8 cellular contexts compared by ENCODE assay signal in the genomic region with DNA sequence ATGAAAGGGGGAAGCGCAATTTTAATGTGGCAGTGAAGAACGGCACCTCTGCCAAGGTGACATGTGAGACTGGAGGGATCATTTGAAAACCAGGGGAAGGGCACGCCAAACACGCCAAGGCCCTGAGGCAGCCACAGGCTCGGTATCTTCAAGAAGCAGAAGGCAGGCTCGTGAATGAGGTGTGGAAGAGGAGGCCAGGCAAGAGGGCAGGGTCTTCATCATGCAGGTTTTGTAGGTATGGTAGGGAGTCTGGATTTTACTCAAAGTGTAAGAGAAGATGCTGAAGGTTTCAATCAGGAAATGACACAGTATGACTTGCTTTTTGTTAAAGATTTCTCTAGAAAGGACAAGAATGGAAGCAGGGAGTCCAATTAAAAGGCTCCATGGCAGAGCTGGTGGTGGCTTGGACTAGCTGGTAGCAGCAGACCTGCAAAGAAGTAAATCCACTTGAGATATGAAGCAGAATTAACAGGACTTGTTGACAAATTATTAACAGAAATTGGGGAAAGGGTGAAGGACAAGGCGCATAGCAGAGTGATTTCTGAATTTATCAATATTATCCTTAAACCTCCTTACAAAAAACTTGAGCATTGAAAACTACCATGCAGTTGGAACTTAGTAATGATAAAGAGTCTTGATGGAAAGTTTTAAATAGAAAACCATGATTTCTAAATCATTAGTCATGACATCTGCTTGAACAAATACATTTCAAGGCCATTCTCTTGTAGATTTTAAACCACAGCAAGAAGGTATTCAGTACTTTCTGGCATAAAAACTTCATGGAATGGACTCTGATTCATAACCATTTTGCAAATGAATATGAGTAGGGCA.
DNase-seq lines count a peak whose midpoint lies in the region; ATAC-seq and TF ChIP-seq lines count a peak whose summit lies in the region.

No MANE protein-coding gene starts in this region.

- no peak overlapping the region for H2AFZ ChIP-seq in OCI-LY7 (ENCODE audit: low read length)

- peaks cover 25% of the 10 kb centered on the region for H3K4me1 ChIP-seq in OCI-LY7 (ENCODE audit: insufficient read depth, low read length, poor library complexity, severe bottlenecking)

- H3K27ac ChIP-seq in OCI-LY7 (ENCODE audit: low read depth, low read length, poor library complexity, severe bottlenecking): no peak overlapping the region

- POLR2A ChIA-PET in OCI-LY7 (lab: Charles Lee): no interaction called here

- H3K79me2 ChIP-seq in OCI-LY7 (ENCODE audit: insufficient read depth, low read depth, low read length): peaks cover 33% of the 10 kb centered on the region; the same call in 1 of the 2 replicates

- H3K9me2 ChIP-seq in OCI-LY7 (ENCODE audit: insufficient read depth, low read length): no peaks in the 10 kb centered on the region

- H3K36me3 ChIP-seq in OCI-LY7 (ENCODE audit: insufficient read depth, low read length): peaks cover 30% of the 10 kb centered on the region

- in situ Hi-C loops in KBM-7 (cut with MboI; ENCODE audit: low pct_unique_long_range_greater_than_20kb, low sequenced_read_pairs): no loop called here

- no peaks in the 10 kb centered on the region for H3K9me3 ChIP-seq in OCI-LY7 (ENCODE audit: low read length)

- intact Hi-C loops in OCI-LY7 (cut with micrococcal nuclease; ENCODE audit: unreplicated experiment): no loop called here

- TF ChIP-seq CTCF in OCI-LY7 (conservative IDR thresholded peaks at IDR 0.05; ENCODE audit: low read length) (no peak), fibroblast of mammary gland (conservative IDR thresholded peaks at IDR 0.05; ENCODE audit: control insufficient read depth, insufficient read depth, low read depth, low read length) (no peak)

- CTCF ChIA-PET in OCI-LY7 (lab: Charles Lee; ENCODE audit: unreplicated experiment): no interaction called here

- peak overlapping the region; percentile 25; the same call in 1 of the 2 replicates for H3K4me2 ChIP-seq in OCI-LY7 (ENCODE audit: low read length)

- ATAC-seq in GM21360 (IDR thresholded peaks at IDR 0.05; ENCODE audit: unreplicated experiment) (peak; percentile 65), HG03457 (IDR thresholded peaks at IDR 0.05; ENCODE audit: unreplicated experiment) (no peak)
- peak; percentile 91 for ATAC-seq in stimulated activated naive CD8-positive, alpha-beta T cell treated with anti-CD3 and anti-CD28 coated beads, Interleukin-15, Interleukin-2, amounts not matched to agents 100 U/mL and 50 U/mL, for 24 hours

- DNase-seq in AG08395 (ENCODE audit: low spot score) (peak; percentile 70), OCI-LY7 (ENCODE audit: low spot score) (no peak), fibroblast of mammary gland (ENCODE audit: low read depth) (peak; percentile 88), DMS 273 (lab: John Stamatoyannopoulos, UW; ENCODE audit: unreplicated experiment) (no peak), KBM-7 (no peak)
- no peak for DNase-seq in stimulated activated naive CD8-positive, alpha-beta T cell treated with anti-CD3 and anti-CD28 coated beads, Interleukin-15, Interleukin-2, amounts not matched to agents 100 U/mL and 50 U/mL, for 24 hours

- no peaks in the 10 kb centered on the region for H4K20me1 ChIP-seq in OCI-LY7 (ENCODE audit: insufficient read depth, low read length)

- BruUV-seq in OCI-LY7 (replicated peaks; lab: Mats Ljungman, UMichigan): no TSS peak

- H3K4me3 ChIP-seq in OCI-LY7 (ENCODE audit: low read depth, low read length, poor library complexity, severe bottlenecking): no peak overlapping the region
- H3K4me3 ChIP-seq in fibroblast of mammary gland (ENCODE audit: control insufficient read depth, low read depth, low read length): no peak overlapping the region

Comparison
In these comparisons a context has a peak if more than half of its experiments do, and no peak if none do; other contexts are left out.
1. DNase-seq: peak in AG08395 (single experiment) and fibroblast of mammary gland (single experiment); none in OCI-LY7 (single experiment), stimulated activated naive CD8-positive, alpha-beta T cell treated with anti-CD3 and anti-CD28 coated beads, Interleukin-15, Interleukin-2, amounts not matched to agents 100 U/mL and 50 U/mL, for 24 hours (single experiment), DMS 273 (single experiment) and KBM-7 (single experiment).